Comparison of ENCODE assay signal across 14 cellular contexts in genomic region chr6:90384720-90385119, GRCh38.
"Had no signal": no experiment of that assay in that cellular context is flagged by ENCODE, and none has a peak within 500 bp of the region (broad histone marks: within the 10 kb centered on the region; RNA-seq: fewer than 3 reads in every experiment).

No MANE protein-coding gene starts in this region.

- H3K27me3 ChIP-seq: cardiac muscle cell, tibial nerve had no signal

- ATAC-seq: effector memory CD8-positive, alpha-beta T cell had no signal

- H3K4me3 ChIP-seq: adrenal gland, cardiac muscle cell, esophagus squamous epithelium, tibial nerve had no signal

- H3K27ac Mint-ChIP-seq: effector memory CD8-positive, alpha-beta T cell; nephron had no signal

- H3K27ac ChIP-seq: adrenal gland, cardiac muscle cell, esophagus squamous epithelium, tibial nerve had no signal

- H3K4me1 ChIP-seq: adrenal gland, esophagus squamous epithelium, tibial nerve had no signal

- H3K9me3 Mint-ChIP-seq: effector memory CD8-positive, alpha-beta T cell; nephron had no signal

- H3K36me3 ChIP-seq: adrenal gland, cardiac muscle cell, esophagus squamous epithelium, tibial nerve had no signal

- H3K4me3 Mint-ChIP-seq: effector memory CD8-positive, alpha-beta T cell; nephron had no signal

- DNase-seq: activated CD4-positive, alpha-beta T cell treated with anti-CD3 and anti-CD28 coated beads for 48 hours; activated CD4-positive, CD25-positive, alpha-beta regulatory T cell; activated CD8-positive, alpha-beta memory T cell treated with anti-CD3 and anti-CD28 coated beads, Interleukin-2, amount 50 U/mL, for 48 hours; activated effector memory CD4-positive, alpha-beta T cell treated with anti-CD3 and anti-CD28 coated beads, Interleukin-2, amount 50 U/mL, for 16 hours; activated naive CD4-positive, alpha-beta T cell treated with anti-CD3 and anti-CD28 coated beads, Interleukin-2, amount 50 U/mL, for 16 hours; activated T-cell treated with anti-CD3 and anti-CD28 coated beads, Interleukin-2, amount 50 U/mL, for 48 hours; adrenal gland; effector memory CD8-positive, alpha-beta T cell; esophagus squamous epithelium; occipital lobe; stimulated activated naive CD4-positive, alpha-beta T cell treated with Interleukin-2 at 50 U/mL for 16 hours had no signal

- H3K4me1 Mint-ChIP-seq: nephron had no signal
